In the genomic region with DNA sequence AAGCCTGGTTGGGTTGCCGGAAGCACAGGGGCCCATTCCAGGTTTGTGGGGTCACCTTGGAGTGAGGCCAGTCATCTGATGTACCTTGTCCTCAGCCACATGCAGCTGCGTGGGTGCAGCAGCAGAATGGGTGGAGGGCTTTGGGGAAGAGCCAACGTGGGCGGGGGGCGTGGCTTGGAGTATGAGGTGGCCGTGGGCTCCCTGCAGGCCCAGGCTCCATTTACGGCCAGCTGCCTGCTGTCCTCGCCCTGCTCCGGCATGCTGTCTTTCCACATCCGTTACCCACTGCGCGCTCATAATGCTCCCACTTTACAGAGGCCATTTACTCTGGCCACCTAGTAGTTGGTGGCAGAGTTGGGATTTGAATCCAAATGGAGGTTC, we compare ENCODE assay signal across 1 cellular context.
TF ChIP-seq lines count a peak whose summit lies in the region.

No MANE protein-coding gene starts in this region.

TF ChIP-seq in HepG2, 621 proteins besides CTCF, POLR2A, EP300 and RAD21 (continued from another document):
- TF ChIP-seq, protein P1, sequence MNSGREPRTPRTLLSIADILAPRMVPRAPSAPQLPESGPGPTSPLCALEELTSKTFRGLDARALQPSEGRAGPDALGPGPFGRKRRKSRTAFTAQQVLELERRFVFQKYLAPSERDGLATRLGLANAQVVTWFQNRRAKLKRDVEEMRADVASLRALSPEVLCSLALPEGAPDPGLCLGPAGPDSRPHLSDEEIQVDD (CRISPR knock-in tag; IDR thresholded peaks at IDR 0.05; ENCODE audit: borderline replicate concordance): peak; percentile 28; the same call in 1 of the 2 replicates
- peak; percentile 9; the same call in 1 of the 2 replicates for TF ChIP-seq ZBTB7A (CRISPR knock-in tag; IDR thresholded peaks at IDR 0.05)
- no peak for TF ChIP-seq ZNF530 (CRISPR knock-in tag; IDR thresholded peaks at IDR 0.05; ENCODE audit: low read depth)
- no peak for TF ChIP-seq TGIF2 (CRISPR knock-in tag; IDR thresholded peaks at IDR 0.05)
- no peak for TF ChIP-seq ATF1 (CRISPR knock-in tag; IDR thresholded peaks at IDR 0.05)
- peak; percentile 51; the same call in 1 of the 2 replicates for TF ChIP-seq WIZ (CRISPR knock-in tag; IDR thresholded peaks at IDR 0.05)
- TF ChIP-seq SRSF9 (IDR thresholded peaks at IDR 0.05; ENCODE audit: borderline replicate concordance, insufficient read depth, low read depth, low read length, poor library complexity, severe bottlenecking): no peak
- TF ChIP-seq ZNF570 (CRISPR knock-in tag; IDR thresholded peaks at IDR 0.05; ENCODE audit: borderline replicate concordance): no peak
- TF ChIP-seq EEA1 (CRISPR knock-in tag; IDR thresholded peaks at IDR 0.05; ENCODE audit: borderline replicate concordance): peak; percentile 66; the same call in 1 of the 2 replicates
- TF ChIP-seq RXRA (CRISPR knock-in tag; IDR thresholded peaks at IDR 0.05): peak; percentile 24; the same call in 1 of the 2 replicates
- TF ChIP-seq, protein P2, sequence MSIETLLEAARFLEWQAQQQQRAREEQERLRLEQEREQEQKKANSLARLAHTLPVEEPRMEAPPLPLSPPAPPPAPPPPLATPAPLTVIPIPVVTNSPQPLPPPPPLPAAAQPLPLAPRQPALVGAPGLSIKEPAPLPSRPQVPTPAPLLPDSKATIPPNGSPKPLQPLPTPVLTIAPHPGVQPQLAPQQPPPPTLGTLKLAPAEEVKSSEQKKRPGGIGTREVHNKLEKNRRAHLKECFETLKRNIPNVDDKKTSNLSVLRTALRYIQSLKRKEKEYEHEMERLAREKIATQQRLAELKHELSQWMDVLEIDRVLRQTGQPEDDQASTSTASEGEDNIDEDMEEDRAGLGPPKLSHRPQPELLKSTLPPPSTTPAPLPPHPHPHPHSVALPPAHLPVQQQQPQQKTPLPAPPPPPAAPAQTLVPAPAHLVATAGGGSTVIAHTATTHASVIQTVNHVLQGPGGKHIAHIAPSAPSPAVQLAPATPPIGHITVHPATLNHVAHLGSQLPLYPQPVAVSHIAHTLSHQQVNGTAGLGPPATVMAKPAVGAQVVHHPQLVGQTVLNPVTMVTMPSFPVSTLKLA (IDR thresholded peaks at IDR 0.05): no peak
- no peak for TF ChIP-seq ZFP82 (CRISPR knock-in tag; IDR thresholded peaks at IDR 0.05; ENCODE audit: borderline replicate concordance)
- TF ChIP-seq CENPX (CRISPR knock-in tag; IDR thresholded peaks at IDR 0.05): no peak
- TF ChIP-seq, protein P3, sequence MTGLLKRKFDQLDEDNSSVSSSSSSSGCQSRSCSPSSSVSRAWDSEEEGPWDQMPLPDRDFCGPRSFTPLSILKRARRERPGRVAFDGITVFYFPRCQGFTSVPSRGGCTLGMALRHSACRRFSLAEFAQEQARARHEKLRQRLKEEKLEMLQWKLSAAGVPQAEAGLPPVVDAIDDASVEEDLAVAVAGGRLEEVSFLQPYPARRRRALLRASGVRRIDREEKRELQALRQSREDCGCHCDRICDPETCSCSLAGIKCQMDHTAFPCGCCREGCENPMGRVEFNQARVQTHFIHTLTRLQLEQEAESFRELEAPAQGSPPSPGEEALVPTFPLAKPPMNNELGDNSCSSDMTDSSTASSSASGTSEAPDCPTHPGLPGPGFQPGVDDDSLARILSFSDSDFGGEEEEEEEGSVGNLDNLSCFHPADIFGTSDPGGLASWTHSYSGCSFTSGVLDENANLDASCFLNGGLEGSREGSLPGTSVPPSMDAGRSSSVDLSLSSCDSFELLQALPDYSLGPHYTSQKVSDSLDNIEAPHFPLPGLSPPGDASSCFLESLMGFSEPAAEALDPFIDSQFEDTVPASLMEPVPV (CRISPR knock-in tag; IDR thresholded peaks at IDR 0.05): no peak
- 0 out of 2 replicates have a peak, but pooled peaks have one; percentile 57 for TF ChIP-seq NRL (CRISPR knock-in tag; IDR thresholded peaks at IDR 0.05; ENCODE audit: borderline replicate concordance)
- peak; percentile 34; the same call in 1 of the 2 replicates for TF ChIP-seq SALL1 (CRISPR knock-in tag; IDR thresholded peaks at IDR 0.05)
- TF ChIP-seq, protein P4, sequence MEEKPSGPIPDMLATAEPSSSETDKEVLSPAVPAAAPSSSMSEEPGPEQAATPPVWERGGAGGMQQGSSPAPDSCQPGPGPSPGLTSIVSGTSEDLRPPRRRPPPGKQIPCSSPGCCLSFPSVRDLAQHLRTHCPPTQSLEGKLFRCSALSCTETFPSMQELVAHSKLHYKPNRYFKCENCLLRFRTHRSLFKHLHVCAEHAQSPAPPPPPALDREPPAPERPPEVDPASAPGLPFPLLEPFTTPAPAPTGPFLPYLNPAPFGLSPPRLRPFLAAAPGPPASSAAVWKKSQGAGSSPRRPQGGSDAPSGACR (CRISPR knock-in tag; IDR thresholded peaks at IDR 0.05): no peak
- 0 out of 2 replicates have a peak, but pooled peaks have one; percentile 48 for TF ChIP-seq ZNF891 (CRISPR knock-in tag; IDR thresholded peaks at IDR 0.05)
- TF ChIP-seq, protein P5, sequence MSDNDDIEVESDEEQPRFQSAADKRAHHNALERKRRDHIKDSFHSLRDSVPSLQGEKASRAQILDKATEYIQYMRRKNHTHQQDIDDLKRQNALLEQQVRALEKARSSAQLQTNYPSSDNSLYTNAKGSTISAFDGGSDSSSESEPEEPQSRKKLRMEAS (IDR thresholded peaks at IDR 0.05): peak; percentile 74
- TF ChIP-seq STAT5B (CRISPR knock-in tag; IDR thresholded peaks at IDR 0.05): no peak
- no peak for TF ChIP-seq ZNF841 (CRISPR knock-in tag; IDR thresholded peaks at IDR 0.05; ENCODE audit: borderline replicate concordance)
- TF ChIP-seq, protein P6, sequence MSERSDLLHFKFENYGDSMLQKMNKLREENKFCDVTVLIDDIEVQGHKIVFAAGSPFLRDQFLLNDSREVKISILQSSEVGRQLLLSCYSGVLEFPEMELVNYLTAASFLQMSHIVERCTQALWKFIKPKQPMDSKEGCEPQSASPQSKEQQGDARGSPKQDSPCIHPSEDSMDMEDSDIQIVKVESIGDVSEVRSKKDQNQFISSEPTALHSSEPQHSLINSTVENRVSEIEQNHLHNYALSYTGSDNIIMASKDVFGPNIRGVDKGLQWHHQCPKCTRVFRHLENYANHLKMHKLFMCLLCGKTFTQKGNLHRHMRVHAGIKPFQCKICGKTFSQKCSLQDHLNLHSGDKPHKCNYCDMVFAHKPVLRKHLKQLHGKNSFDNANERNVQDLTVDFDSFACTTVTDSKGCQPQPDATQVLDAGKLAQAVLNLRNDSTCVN (CRISPR knock-in tag; IDR thresholded peaks at IDR 0.05; ENCODE audit: borderline replicate concordance): no peak
- TF ChIP-seq ZSCAN12 (CRISPR knock-in tag; IDR thresholded peaks at IDR 0.05): no peak
- no peak for TF ChIP-seq SNAI1 (CRISPR knock-in tag; IDR thresholded peaks at IDR 0.05; ENCODE audit: borderline replicate concordance)
- TF ChIP-seq ZSCAN29 (CRISPR knock-in tag; conservative IDR thresholded peaks at IDR 0.05): no peak
- no peak for TF ChIP-seq ZNF644 (CRISPR knock-in tag; IDR thresholded peaks at IDR 0.05; ENCODE audit: low read depth)
- TF ChIP-seq, protein P7, sequence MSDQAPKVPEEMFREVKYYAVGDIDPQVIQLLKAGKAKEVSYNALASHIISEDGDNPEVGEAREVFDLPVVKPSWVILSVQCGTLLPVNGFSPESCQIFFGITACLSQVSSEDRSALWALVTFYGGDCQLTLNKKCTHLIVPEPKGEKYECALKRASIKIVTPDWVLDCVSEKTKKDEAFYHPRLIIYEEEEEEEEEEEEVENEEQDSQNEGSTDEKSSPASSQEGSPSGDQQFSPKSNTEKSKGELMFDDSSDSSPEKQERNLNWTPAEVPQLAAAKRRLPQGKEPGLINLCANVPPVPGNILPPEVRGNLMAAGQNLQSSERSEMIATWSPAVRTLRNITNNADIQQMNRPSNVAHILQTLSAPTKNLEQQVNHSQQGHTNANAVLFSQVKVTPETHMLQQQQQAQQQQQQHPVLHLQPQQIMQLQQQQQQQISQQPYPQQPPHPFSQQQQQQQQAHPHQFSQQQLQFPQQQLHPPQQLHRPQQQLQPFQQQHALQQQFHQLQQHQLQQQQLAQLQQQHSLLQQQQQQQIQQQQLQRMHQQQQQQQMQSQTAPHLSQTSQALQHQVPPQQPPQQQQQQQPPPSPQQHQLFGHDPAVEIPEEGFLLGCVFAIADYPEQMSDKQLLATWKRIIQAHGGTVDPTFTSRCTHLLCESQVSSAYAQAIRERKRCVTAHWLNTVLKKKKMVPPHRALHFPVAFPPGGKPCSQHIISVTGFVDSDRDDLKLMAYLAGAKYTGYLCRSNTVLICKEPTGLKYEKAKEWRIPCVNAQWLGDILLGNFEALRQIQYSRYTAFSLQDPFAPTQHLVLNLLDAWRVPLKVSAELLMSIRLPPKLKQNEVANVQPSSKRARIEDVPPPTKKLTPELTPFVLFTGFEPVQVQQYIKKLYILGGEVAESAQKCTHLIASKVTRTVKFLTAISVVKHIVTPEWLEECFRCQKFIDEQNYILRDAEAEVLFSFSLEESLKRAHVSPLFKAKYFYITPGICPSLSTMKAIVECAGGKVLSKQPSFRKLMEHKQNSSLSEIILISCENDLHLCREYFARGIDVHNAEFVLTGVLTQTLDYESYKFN (CRISPR knock-in tag; conservative IDR thresholded peaks at IDR 0.05): 0 out of 2 replicates have a peak, but pooled peaks have one; percentile 1
- no peak for TF ChIP-seq ZNF484 (CRISPR knock-in tag; IDR thresholded peaks at IDR 0.05; ENCODE audit: borderline replicate concordance, low read depth)
- TF ChIP-seq ZNF572 (CRISPR knock-in tag; IDR thresholded peaks at IDR 0.05): 0 out of 2 replicates have a peak, but pooled peaks have one; percentile 32
- no peak for TF ChIP-seq ZNF160 (CRISPR knock-in tag; IDR thresholded peaks at IDR 0.05)
- TF ChIP-seq FOXC1 (CRISPR knock-in tag; IDR thresholded peaks at IDR 0.05; ENCODE audit: borderline replicate concordance): no peak
- TF ChIP-seq ZNF333 (CRISPR knock-in tag; IDR thresholded peaks at IDR 0.05; ENCODE audit: borderline replicate concordance): peak; percentile 64
- TF ChIP-seq ZNF552 (CRISPR knock-in tag; IDR thresholded peaks at IDR 0.05; ENCODE audit: borderline replicate concordance): no peak
